Comparison of ENCODE assay signal across 1 cellular context in genomic region chr14:65412189-65412846, GRCh38.
TF ChIP-seq lines count a peak whose summit lies in the region.

TSS of gene FUT8 (plus strand) at chr14:65412730. CDS start at chr14:65561564, 148,834 bp downstream.

TF ChIP-seq in HEK293, 187 proteins besides CTCF, POLR2A, EP300 and RAD21 (continued from another document and continues in another):
- TF ChIP-seq, protein P1, sequence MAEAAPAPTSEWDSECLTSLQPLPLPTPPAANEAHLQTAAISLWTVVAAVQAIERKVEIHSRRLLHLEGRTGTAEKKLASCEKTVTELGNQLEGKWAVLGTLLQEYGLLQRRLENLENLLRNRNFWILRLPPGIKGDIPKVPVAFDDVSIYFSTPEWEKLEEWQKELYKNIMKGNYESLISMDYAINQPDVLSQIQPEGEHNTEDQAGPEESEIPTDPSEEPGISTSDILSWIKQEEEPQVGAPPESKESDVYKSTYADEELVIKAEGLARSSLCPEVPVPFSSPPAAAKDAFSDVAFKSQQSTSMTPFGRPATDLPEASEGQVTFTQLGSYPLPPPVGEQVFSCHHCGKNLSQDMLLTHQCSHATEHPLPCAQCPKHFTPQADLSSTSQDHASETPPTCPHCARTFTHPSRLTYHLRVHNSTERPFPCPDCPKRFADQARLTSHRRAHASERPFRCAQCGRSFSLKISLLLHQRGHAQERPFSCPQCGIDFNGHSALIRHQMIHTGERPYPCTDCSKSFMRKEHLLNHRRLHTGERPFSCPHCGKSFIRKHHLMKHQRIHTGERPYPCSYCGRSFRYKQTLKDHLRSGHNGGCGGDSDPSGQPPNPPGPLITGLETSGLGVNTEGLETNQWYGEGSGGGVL (tag by site-specific recombination; IDR thresholded peaks at IDR 0.05) = no peak
- peak; percentile 81 for TF ChIP-seq ZBTB8A (tag by site-specific recombination; IDR thresholded peaks at IDR 0.05)
- TF ChIP-seq ZNF549 (tag by site-specific recombination; IDR thresholded peaks at IDR 0.05) = no peak
- no peak for TF ChIP-seq FEZF1 (tag by site-specific recombination; IDR thresholded peaks at IDR 0.05)
- TF ChIP-seq KLF16 (tag by site-specific recombination; IDR thresholded peaks at IDR 0.05) = peak; percentile 55; the same call in 1 of the 2 replicates
- TF ChIP-seq, protein P2, sequence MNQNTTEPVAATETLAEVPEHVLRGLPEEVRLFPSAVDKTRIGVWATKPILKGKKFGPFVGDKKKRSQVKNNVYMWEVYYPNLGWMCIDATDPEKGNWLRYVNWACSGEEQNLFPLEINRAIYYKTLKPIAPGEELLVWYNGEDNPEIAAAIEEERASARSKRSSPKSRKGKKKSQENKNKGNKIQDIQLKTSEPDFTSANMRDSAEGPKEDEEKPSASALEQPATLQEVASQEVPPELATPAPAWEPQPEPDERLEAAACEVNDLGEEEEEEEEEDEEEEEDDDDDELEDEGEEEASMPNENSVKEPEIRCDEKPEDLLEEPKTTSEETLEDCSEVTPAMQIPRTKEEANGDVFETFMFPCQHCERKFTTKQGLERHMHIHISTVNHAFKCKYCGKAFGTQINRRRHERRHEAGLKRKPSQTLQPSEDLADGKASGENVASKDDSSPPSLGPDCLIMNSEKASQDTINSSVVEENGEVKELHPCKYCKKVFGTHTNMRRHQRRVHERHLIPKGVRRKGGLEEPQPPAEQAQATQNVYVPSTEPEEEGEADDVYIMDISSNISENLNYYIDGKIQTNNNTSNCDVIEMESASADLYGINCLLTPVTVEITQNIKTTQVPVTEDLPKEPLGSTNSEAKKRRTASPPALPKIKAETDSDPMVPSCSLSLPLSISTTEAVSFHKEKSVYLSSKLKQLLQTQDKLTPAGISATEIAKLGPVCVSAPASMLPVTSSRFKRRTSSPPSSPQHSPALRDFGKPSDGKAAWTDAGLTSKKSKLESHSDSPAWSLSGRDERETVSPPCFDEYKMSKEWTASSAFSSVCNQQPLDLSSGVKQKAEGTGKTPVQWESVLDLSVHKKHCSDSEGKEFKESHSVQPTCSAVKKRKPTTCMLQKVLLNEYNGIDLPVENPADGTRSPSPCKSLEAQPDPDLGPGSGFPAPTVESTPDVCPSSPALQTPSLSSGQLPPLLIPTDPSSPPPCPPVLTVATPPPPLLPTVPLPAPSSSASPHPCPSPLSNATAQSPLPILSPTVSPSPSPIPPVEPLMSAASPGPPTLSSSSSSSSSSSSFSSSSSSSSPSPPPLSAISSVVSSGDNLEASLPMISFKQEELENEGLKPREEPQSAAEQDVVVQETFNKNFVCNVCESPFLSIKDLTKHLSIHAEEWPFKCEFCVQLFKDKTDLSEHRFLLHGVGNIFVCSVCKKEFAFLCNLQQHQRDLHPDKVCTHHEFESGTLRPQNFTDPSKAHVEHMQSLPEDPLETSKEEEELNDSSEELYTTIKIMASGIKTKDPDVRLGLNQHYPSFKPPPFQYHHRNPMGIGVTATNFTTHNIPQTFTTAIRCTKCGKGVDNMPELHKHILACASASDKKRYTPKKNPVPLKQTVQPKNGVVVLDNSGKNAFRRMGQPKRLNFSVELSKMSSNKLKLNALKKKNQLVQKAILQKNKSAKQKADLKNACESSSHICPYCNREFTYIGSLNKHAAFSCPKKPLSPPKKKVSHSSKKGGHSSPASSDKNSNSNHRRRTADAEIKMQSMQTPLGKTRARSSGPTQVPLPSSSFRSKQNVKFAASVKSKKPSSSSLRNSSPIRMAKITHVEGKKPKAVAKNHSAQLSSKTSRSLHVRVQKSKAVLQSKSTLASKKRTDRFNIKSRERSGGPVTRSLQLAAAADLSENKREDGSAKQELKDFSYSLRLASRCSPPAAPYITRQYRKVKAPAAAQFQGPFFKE (tag by site-specific recombination; IDR thresholded peaks at IDR 0.05; ENCODE audit: borderline replicate concordance) = no peak
- no peak for TF ChIP-seq GLI2 (tag by site-specific recombination; IDR thresholded peaks at IDR 0.05; ENCODE audit: borderline replicate concordance, low read depth)
- TF ChIP-seq, protein P3, sequence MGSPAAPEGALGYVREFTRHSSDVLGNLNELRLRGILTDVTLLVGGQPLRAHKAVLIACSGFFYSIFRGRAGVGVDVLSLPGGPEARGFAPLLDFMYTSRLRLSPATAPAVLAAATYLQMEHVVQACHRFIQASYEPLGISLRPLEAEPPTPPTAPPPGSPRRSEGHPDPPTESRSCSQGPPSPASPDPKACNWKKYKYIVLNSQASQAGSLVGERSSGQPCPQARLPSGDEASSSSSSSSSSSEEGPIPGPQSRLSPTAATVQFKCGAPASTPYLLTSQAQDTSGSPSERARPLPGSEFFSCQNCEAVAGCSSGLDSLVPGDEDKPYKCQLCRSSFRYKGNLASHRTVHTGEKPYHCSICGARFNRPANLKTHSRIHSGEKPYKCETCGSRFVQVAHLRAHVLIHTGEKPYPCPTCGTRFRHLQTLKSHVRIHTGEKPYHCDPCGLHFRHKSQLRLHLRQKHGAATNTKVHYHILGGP (tag by site-specific recombination; IDR thresholded peaks at IDR 0.05) = no peak
- TF ChIP-seq, protein P4, sequence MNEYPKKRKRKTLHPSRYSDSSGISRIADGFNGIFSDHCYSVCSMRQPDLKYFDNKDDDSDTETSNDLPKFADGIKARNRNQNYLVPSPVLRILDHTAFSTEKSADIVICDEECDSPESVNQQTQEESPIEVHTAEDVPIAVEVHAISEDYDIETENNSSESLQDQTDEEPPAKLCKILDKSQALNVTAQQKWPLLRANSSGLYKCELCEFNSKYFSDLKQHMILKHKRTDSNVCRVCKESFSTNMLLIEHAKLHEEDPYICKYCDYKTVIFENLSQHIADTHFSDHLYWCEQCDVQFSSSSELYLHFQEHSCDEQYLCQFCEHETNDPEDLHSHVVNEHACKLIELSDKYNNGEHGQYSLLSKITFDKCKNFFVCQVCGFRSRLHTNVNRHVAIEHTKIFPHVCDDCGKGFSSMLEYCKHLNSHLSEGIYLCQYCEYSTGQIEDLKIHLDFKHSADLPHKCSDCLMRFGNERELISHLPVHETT (tag by site-specific recombination; IDR thresholded peaks at IDR 0.05) = no peak
- no peak for TF ChIP-seq SCRT2 (tag by site-specific recombination; IDR thresholded peaks at IDR 0.05)
- no peak for TF ChIP-seq ZNF701 (tag by site-specific recombination; IDR thresholded peaks at IDR 0.05)
- peak; percentile 44 for TF ChIP-seq ZFHX2 (tag by site-specific recombination; conservative IDR thresholded peaks at IDR 0.05)
- TF ChIP-seq ZNF626 (tag by site-specific recombination; IDR thresholded peaks at IDR 0.05) = no peak
- no peak for TF ChIP-seq ZNF677 (tag by site-specific recombination; IDR thresholded peaks at IDR 0.05)
- no peak for TF ChIP-seq ZNF704 (tag by site-specific recombination; IDR thresholded peaks at IDR 0.05)
- TF ChIP-seq, protein P5, sequence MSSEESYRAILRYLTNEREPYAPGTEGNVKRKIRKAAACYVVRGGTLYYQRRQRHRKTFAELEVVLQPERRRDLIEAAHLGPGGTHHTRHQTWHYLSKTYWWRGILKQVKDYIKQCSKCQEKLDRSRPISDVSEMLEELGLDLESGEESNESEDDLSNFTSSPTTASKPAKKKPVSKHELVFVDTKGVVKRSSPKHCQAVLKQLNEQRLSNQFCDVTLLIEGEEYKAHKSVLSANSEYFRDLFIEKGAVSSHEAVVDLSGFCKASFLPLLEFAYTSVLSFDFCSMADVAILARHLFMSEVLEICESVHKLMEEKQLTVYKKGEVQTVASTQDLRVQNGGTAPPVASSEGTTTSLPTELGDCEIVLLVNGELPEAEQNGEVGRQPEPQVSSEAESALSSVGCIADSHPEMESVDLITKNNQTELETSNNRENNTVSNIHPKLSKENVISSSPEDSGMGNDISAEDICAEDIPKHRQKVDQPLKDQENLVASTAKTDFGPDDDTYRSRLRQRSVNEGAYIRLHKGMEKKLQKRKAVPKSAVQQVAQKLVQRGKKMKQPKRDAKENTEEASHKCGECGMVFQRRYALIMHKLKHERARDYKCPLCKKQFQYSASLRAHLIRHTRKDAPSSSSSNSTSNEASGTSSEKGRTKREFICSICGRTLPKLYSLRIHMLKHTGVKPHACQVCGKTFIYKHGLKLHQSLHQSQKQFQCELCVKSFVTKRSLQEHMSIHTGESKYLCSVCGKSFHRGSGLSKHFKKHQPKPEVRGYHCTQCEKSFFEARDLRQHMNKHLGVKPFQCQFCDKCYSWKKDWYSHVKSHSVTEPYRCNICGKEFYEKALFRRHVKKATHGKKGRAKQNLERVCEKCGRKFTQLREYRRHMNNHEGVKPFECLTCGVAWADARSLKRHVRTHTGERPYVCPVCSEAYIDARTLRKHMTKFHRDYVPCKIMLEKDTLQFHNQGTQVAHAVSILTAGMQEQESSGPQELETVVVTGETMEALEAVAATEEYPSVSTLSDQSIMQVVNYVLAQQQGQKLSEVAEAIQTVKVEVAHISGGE (tag by site-specific recombination; conservative IDR thresholded peaks at IDR 0.05; ENCODE audit: low read depth) = no peak
- TF ChIP-seq ZNF513 (tag by site-specific recombination; IDR thresholded peaks at IDR 0.05) = no peak
- TF ChIP-seq AEBP2 (tag by site-specific recombination; IDR thresholded peaks at IDR 0.05; ENCODE audit: borderline replicate concordance) = no peak
- no peak for TF ChIP-seq ZNF558 (tag by site-specific recombination; IDR thresholded peaks at IDR 0.05)
- TF ChIP-seq ZNF112 (tag by site-specific recombination; IDR thresholded peaks at IDR 0.05) = no peak
- no peak for TF ChIP-seq ZFP69B (tag by site-specific recombination; IDR thresholded peaks at IDR 0.05)
- TF ChIP-seq ZNF416 (tag by site-specific recombination; IDR thresholded peaks at IDR 0.05) = no peak
- TF ChIP-seq, protein P6, sequence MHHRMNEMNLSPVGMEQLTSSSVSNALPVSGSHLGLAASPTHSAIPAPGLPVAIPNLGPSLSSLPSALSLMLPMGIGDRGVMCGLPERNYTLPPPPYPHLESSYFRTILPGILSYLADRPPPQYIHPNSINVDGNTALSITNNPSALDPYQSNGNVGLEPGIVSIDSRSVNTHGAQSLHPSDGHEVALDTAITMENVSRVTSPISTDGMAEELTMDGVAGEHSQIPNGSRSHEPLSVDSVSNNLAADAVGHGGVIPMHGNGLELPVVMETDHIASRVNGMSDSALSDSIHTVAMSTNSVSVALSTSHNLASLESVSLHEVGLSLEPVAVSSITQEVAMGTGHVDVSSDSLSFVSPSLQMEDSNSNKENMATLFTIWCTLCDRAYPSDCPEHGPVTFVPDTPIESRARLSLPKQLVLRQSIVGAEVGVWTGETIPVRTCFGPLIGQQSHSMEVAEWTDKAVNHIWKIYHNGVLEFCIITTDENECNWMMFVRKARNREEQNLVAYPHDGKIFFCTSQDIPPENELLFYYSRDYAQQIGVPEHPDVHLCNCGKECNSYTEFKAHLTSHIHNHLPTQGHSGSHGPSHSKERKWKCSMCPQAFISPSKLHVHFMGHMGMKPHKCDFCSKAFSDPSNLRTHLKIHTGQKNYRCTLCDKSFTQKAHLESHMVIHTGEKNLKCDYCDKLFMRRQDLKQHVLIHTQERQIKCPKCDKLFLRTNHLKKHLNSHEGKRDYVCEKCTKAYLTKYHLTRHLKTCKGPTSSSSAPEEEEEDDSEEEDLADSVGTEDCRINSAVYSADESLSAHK (tag by site-specific recombination; IDR thresholded peaks at IDR 0.05) = no peak
- no peak for TF ChIP-seq TSHZ1 (tag by site-specific recombination; IDR thresholded peaks at IDR 0.05; ENCODE audit: borderline replicate concordance)
- TF ChIP-seq ZNF544 (tag by site-specific recombination; IDR thresholded peaks at IDR 0.05) = no peak
- TF ChIP-seq ZSCAN23 (tag by site-specific recombination; IDR thresholded peaks at IDR 0.05) = no peak
- TF ChIP-seq ZNF624 (tag by site-specific recombination; IDR thresholded peaks at IDR 0.05) = no peak
- TF ChIP-seq ZNF843 (tag by site-specific recombination; IDR thresholded peaks at IDR 0.05) = no peak
- no peak for TF ChIP-seq HOXC10 (CRISPR knock-in tag; IDR thresholded peaks at IDR 0.05)
